8 cellular contexts compared by ENCODE assay signal in the genomic region with DNA sequence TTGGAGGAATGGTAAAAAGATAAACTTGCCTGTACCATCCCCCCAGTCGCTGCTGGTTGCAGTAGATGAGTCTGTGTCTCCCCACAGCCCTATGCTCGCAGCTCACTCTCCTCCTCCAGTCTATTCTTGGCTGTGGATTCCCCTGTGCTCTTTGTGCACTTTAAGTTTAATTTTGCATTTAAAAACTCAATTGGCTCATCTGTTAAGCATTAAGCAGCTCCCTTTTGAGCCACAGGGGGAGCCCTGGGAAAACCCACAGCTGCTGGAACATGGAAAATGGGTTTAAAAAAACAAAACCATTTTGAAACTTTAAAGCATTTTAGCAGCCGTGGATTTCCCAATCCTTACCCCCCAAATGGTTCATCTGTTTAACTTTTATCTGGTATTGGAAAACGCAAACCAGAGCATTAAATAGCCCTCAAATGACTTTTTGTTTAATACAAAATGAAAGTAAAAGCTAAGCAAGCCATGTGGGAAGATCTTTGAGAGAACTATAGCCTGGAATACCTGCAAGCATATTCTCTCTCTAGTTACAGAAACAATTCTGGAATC.
DNase-seq lines count a peak whose midpoint lies in the region; ATAC-seq, FAIRE-seq and TF ChIP-seq lines count a peak whose summit lies in the region.

No MANE protein-coding gene starts in this region.

- H3K36me3 ChIP-seq in heart right ventricle = no peaks in the 10 kb centered on the region
- H3K36me3 ChIP-seq in gastrocnemius medialis = no peaks in the 10 kb centered on the region

- no peak overlapping the region for H3K27ac Mint-ChIP-seq in activated CD4-positive, alpha-beta memory T cell treated with anti-CD3 and anti-CD28 coated beads, Interleukin-2, amount 10 ng/mL, durations not matched to agents 7 days and 5 days

- no peaks in the 10 kb centered on the region for H3K9me3 Mint-ChIP-seq in activated CD4-positive, alpha-beta memory T cell treated with anti-CD3 and anti-CD28 coated beads, Interleukin-2, amount 10 ng/mL, durations not matched to agents 7 days and 5 days

- H3K9me3 ChIP-seq in heart right ventricle (no peaks in the 10 kb centered on the region), gastrocnemius medialis (no peaks in the 10 kb centered on the region)

- DNase-seq in UCSD-AML1 (lab: John Stamatoyannopoulos, UW; ENCODE audit: unreplicated experiment) = peak; percentile 10
- DNase-seq in heart right ventricle = peak in 1 of 2 donors; percentile 20
- peak in 1 of 2 donors; percentile 3 for DNase-seq in gastrocnemius medialis
- no peak for DNase-seq in activated CD4-positive, alpha-beta memory T cell treated with anti-CD3 and anti-CD28 coated beads, Interleukin-2, amount 10 ng/mL, durations not matched to agents 7 days and 5 days
- DNase-seq in T-helper 9 cell = no peak

- H3K4me3 Mint-ChIP-seq in activated CD4-positive, alpha-beta memory T cell treated with anti-CD3 and anti-CD28 coated beads, Interleukin-2, amount 10 ng/mL, durations not matched to agents 7 days and 5 days = no peak overlapping the region

- H3K4me1 Mint-ChIP-seq in activated CD4-positive, alpha-beta memory T cell treated with anti-CD3 and anti-CD28 coated beads, Interleukin-2, amount 10 ng/mL, durations not matched to agents 7 days and 5 days = no peaks in the 10 kb centered on the region

- TF ChIP-seq POLR2A in gastrocnemius medialis (IDR thresholded peaks at IDR 0.05) = no peak

- H3K4me1 ChIP-seq in heart right ventricle (no peaks in the 10 kb centered on the region), gastrocnemius medialis (no peaks in the 10 kb centered on the region)

- ATAC-seq in GM18520 (IDR thresholded peaks at IDR 0.05; ENCODE audit: unreplicated experiment) (peak; percentile 53), HG03521 (IDR thresholded peaks at IDR 0.05; ENCODE audit: unreplicated experiment) (peak; percentile 61), heart right ventricle (peak in 7 of 8 donors; percentile 75 to 89 (median 83)), gastrocnemius medialis (peak; percentile 62 to 73)

- no peaks in the 10 kb centered on the region for H3K27me3 Mint-ChIP-seq in activated CD4-positive, alpha-beta memory T cell treated with anti-CD3 and anti-CD28 coated beads, Interleukin-2, amount 10 ng/mL, durations not matched to agents 7 days and 5 days

- H3K36me3 Mint-ChIP-seq in activated CD4-positive, alpha-beta memory T cell treated with anti-CD3 and anti-CD28 coated beads, Interleukin-2, amount 10 ng/mL, durations not matched to agents 7 days and 5 days (ENCODE audit: low read depth) = no peaks in the 10 kb centered on the region

- H3K27me3 ChIP-seq in heart right ventricle = no peaks in the 10 kb centered on the region
- no peaks in the 10 kb centered on the region for H3K27me3 ChIP-seq in gastrocnemius medialis

- H3K4me3 ChIP-seq in heart right ventricle (peak overlapping the region in 8 of 10 donors; percentile 14 to 45 (median 34)), gastrocnemius medialis (peak overlapping the region; percentile 28 to 63 (median 44))

- H3K27ac ChIP-seq in heart right ventricle = peak overlapping the region in 6 of 10 donors; percentile 2 to 68 (median 26)
- peak overlapping the region; percentile 21 to 55 (median 31) for H3K27ac ChIP-seq in gastrocnemius medialis

- 26 to 27% methylated on average over 4 of the region's 4 CpGs for WGBS in heart right ventricle, 2 donors

- peak; percentile 97 for FAIRE-seq in A204.1 (lab: Jason Lieb, UNC)

- POLR2A ChIA-PET in activated CD4-positive, alpha-beta memory T cell treated with anti-CD3 and anti-CD28 coated beads, Interleukin-2, amount 10 ng/mL, durations not matched to agents 7 days and 5 days (lab: Charles Lee) = no interaction called here

- CTCF ChIA-PET in activated CD4-positive, alpha-beta memory T cell treated with anti-CD3 and anti-CD28 coated beads, Interleukin-2, amount 10 ng/mL, durations not matched to agents 7 days and 5 days (lab: Charles Lee) = no interaction called here

- TF ChIP-seq CTCF in heart right ventricle (IDR thresholded peaks at IDR 0.05) = peak; percentile 14 to 60 (median 51)
- TF ChIP-seq CTCF in gastrocnemius medialis (IDR thresholded peaks at IDR 0.05 in 4 of 5, conservative IDR thresholded peaks at IDR 0.05 in 1 of 5) = peak in 2 of 5 experiments; percentile 45 to 46

- intact Hi-C loops in heart right ventricle (cut with DNase I) (no loop called here), gastrocnemius medialis (cut with DNase I; ENCODE audit: low total_unique reads) (loop anchor here (10.0 kb wide), 1 partner anchor 521 kb away; no protein-coding TSS in a partner anchor)

- in situ Hi-C loops in gastrocnemius medialis (cut with MboI; ENCODE audit: low sequenced_read_pairs in 4 of 4) = no loop called here
